In genomic region chr14:105095236-105095805, GRCh38 we compare ENCODE assay signal across 2 cellular contexts.
TF ChIP-seq lines count a peak whose summit lies in the region.

No MANE protein-coding gene starts in this region.

TF ChIP-seq in HCT116, 20 proteins besides CTCF, POLR2A, EP300 and RAD21:
- no peak for TF ChIP-seq EGR1 (IDR thresholded peaks at IDR 0.05; ENCODE audit: low read depth)
- no peak for TF ChIP-seq ELF1 (IDR thresholded peaks at IDR 0.05; ENCODE audit: borderline replicate concordance, low read depth)
- TF ChIP-seq FOSL1 (IDR thresholded peaks at IDR 0.05; ENCODE audit: low read depth) = no peak
- no peak for TF ChIP-seq TCF7L2 (IDR thresholded peaks at IDR 0.05; ENCODE audit: borderline replicate concordance, extremely low read depth, insufficient read depth, insufficient read length)
- TF ChIP-seq, protein P1, sequence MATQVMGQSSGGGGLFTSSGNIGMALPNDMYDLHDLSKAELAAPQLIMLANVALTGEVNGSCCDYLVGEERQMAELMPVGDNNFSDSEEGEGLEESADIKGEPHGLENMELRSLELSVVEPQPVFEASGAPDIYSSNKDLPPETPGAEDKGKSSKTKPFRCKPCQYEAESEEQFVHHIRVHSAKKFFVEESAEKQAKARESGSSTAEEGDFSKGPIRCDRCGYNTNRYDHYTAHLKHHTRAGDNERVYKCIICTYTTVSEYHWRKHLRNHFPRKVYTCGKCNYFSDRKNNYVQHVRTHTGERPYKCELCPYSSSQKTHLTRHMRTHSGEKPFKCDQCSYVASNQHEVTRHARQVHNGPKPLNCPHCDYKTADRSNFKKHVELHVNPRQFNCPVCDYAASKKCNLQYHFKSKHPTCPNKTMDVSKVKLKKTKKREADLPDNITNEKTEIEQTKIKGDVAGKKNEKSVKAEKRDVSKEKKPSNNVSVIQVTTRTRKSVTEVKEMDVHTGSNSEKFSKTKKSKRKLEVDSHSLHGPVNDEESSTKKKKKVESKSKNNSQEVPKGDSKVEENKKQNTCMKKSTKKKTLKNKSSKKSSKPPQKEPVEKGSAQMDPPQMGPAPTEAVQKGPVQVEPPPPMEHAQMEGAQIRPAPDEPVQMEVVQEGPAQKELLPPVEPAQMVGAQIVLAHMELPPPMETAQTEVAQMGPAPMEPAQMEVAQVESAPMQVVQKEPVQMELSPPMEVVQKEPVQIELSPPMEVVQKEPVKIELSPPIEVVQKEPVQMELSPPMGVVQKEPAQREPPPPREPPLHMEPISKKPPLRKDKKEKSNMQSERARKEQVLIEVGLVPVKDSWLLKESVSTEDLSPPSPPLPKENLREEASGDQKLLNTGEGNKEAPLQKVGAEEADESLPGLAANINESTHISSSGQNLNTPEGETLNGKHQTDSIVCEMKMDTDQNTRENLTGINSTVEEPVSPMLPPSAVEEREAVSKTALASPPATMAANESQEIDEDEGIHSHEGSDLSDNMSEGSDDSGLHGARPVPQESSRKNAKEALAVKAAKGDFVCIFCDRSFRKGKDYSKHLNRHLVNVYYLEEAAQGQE (IDR thresholded peaks at IDR 0.05; ENCODE audit: low read depth) = no peak
- TF ChIP-seq SP1 (IDR thresholded peaks at IDR 0.05; ENCODE audit: low read depth) = no peak
- TF ChIP-seq JUND (IDR thresholded peaks at IDR 0.05) = no peak

TF ChIP-seq in H1, 55 proteins besides CTCF, POLR2A, EP300 and RAD21:
- TF ChIP-seq CTBP2 (IDR thresholded peaks at IDR 0.05; ENCODE audit: borderline replicate concordance, insufficient read depth, insufficient read length, low read length) (no peak), CBX5 (IDR thresholded peaks at IDR 0.05; ENCODE audit: low read depth, low read length) (no peak), HDAC6 (IDR thresholded peaks at IDR 0.05; ENCODE audit: low read depth, low read length) (no peak), GABPA (IDR thresholded peaks at IDR 0.05; ENCODE audit: borderline replicate concordance, insufficient read depth, low read length) (no peak), CHD2 (IDR thresholded peaks at IDR 0.05; ENCODE audit: low read length) (no peak), SAP30 (IDR thresholded peaks at IDR 0.05; ENCODE audit: insufficient read depth, insufficient replicate concordance, low read length) (no peak), GTF2F1 (IDR thresholded peaks at IDR 0.05; ENCODE audit: borderline replicate concordance, low read depth, low read length) (no peak), KDM1A (IDR thresholded peaks at IDR 0.05; ENCODE audit: borderline replicate concordance, low read length) (no peak), BRCA1 (IDR thresholded peaks at IDR 0.05; ENCODE audit: low read depth, low read length) (no peak), RNF2 (IDR thresholded peaks at IDR 0.05; ENCODE audit: borderline replicate concordance, low read depth, low read length, missing control alignments, poor library complexity, severe bottlenecking) (no peak)
